Comparison of ENCODE assay signal across 8 cellular contexts in the genomic region with DNA sequence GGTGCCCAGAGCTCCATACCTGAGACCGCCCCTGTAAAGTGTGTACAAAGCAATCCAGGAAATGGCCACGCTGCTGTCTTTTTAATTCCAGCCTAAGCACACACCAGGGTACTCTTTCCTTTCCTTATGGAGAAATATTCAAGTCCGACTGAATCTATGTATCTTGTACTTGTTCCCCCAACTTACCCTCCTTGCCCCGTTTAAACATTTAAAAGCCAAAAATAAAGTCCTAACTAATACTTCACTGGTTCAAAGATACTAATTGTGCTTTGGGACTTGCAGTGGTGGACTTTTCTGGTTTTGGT. TPM values are rescaled to one million over a fixed set of nuclear protein-coding genes. Genes with fewer than 3 reads are reported as not detected.
DNase-seq lines count a peak whose midpoint lies in the region; ATAC-seq and TF ChIP-seq lines count a peak whose summit lies in the region.

No MANE protein-coding gene starts in this region.

- no peak for TF ChIP-seq CTCF in tibial artery (IDR thresholded peaks at IDR 0.05)

- no peaks in the 10 kb centered on the region for H3K9me3 ChIP-seq in tibial artery

- no peaks in the 10 kb centered on the region for H3K27me3 ChIP-seq in tibial artery

- DNase-seq in NCI-H510A treated with DMSO at 0.1 percent for 48 hours (lab: John Stamatoyannopoulos, UW) (peak; percentile 49), NCI-H510A (lab: John Stamatoyannopoulos, UW) (no peak), left colon (no peak), tibial artery (no peak), germinal center (ENCODE audit: low spot score) (no peak)
- DNase-seq in stimulated activated CD4-positive, alpha-beta T cell treated with anti-CD3 and anti-CD28 coated beads, Interleukin-15, amount 100 ng/mL, for 24 hours = no peak

- intact Hi-C loops in left colon (cut with DNase I, micrococcal nuclease) (no loop called here), tibial artery (cut with DNase I; ENCODE audit: low total_unique reads) (no loop called here)

- no peaks in the 10 kb centered on the region for H3K27me3 Mint-ChIP-seq in activated naive CD8-positive, alpha-beta T cell

- H3K4me3 Mint-ChIP-seq in activated naive CD8-positive, alpha-beta T cell = peak overlapping the region; percentile 93

- H3K27ac ChIP-seq in tibial artery = peak overlapping the region; percentile 68 to 75

- H3K36me3 Mint-ChIP-seq in activated naive CD8-positive, alpha-beta T cell = no peaks in the 10 kb centered on the region

- H3K4me3 ChIP-seq in tibial artery = peak overlapping the region; percentile 86

- no peaks in the 10 kb centered on the region for H3K4me1 ChIP-seq in tibial artery

- peak overlapping the region; percentile 95 for H3K27ac Mint-ChIP-seq in activated naive CD8-positive, alpha-beta T cell

- H3K9me3 Mint-ChIP-seq in activated naive CD8-positive, alpha-beta T cell (ENCODE audit: low read depth) = no peaks in the 10 kb centered on the region

- H3K4me1 Mint-ChIP-seq in activated naive CD8-positive, alpha-beta T cell (ENCODE audit: low read depth) = peaks cover 23% of the 10 kb centered on the region

- H3K36me3 ChIP-seq in tibial artery = no peaks in the 10 kb centered on the region

- ATAC-seq in HG03196 (IDR thresholded peaks at IDR 0.05; ENCODE audit: unreplicated experiment) (peak; percentile 14), left colon (peak; percentile 72)

RNA-seq across cellular contexts. Expression of gene AMMECR1, which starts 0.7 kb away (rescaled TPM):
- total RNA-seq in left colon = 1 to 10 TPM; 7.5 to 9.7 TPM

RNA-seq across cellular contexts. Expression of gene RTL9, which starts 40.0 kb away (rescaled TPM):
- not detected for total RNA-seq in left colon
